Comparison of ENCODE assay signal across 1 cellular context in the genomic region with DNA sequence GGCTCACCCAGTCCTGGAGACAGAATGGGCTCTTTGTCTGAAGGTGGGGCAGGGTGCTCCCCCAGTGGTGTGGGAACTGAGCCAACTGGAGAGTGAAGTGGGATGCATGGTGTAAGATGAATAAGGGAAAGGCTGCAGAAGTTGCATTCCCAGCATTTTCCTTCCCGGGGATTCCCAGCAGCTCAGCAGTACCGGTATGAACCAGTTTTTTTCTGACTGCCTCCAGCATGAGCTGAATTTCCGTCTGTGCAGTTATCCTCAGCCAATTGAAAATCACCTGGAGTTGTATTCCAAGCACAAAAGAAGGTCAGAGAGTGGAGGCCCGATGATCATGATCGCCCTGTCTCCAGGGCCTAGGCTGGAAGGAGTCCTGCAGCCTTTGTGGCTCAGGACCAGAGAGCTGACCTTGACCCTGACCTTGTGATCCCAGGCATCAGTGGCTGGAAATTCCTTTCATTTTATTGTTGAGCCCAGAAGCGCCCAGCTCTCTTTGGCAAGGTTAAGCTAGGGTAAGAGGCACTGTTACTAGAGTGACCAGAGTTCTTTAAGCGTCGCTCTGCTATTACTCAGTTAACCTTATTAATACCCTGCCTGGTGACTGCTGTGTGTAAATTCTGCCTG.
TF ChIP-seq lines count a peak whose summit lies in the region.

No MANE protein-coding gene starts in this region.

TF ChIP-seq in HepG2, 621 proteins besides CTCF, POLR2A, EP300 and RAD21 (continued from another document and continues in another):
- TF ChIP-seq, protein P1, sequence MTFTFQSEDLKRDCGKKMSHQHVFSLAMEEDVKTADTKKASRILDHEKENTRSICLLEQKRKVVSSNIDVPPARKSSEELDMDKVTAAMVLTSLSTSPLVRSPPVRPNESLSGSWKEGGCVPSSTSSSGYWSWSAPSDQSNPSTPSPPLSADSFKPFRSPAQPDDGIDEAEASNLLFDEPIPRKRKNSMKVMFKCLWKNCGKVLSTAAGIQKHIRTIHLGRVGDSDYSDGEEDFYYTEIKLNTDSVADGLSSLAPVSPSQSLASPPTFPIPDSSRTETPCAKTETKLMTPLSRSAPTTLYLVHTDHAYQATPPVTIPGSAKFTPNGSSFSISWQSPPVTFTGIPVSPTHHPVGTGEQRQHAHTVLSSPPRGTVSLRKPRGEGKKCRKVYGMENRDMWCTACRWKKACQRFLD (CRISPR knock-in tag; IDR thresholded peaks at IDR 0.05; ENCODE audit: borderline replicate concordance), result no peak
- peak; percentile 44; the same call in 1 of the 2 replicates for TF ChIP-seq ZNF644 (CRISPR knock-in tag; IDR thresholded peaks at IDR 0.05; ENCODE audit: low read depth)
- TF ChIP-seq, protein P2, sequence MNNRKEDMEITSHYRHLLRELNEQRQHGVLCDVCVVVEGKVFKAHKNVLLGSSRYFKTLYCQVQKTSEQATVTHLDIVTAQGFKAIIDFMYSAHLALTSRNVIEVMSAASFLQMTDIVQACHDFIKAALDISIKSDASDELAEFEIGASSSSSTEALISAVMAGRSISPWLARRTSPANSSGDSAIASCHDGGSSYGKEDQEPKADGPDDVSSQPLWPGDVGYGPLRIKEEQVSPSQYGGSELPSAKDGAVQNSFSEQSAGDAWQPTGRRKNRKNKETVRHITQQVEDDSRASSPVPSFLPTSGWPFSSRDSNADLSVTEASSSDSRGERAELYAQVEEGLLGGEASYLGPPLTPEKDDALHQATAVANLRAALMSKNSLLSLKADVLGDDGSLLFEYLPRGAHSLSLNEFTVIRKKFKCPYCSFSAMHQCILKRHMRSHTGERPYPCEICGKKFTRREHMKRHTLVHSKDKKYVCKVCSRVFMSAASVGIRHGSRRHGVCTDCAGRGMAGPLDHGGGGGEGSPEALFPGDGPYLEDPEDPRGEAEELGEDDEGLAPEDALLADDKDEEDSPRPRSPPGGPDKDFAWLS (CRISPR knock-in tag; IDR thresholded peaks at IDR 0.05; ENCODE audit: borderline replicate concordance), result no peak
- no peak for TF ChIP-seq ZNF879 (CRISPR knock-in tag; IDR thresholded peaks at IDR 0.05)
- TF ChIP-seq KDM3A (CRISPR knock-in tag; IDR thresholded peaks at IDR 0.05; ENCODE audit: low read depth), result 0 out of 2 replicates have a peak, but pooled peaks have one; percentile 20
- TF ChIP-seq NCOA2 (CRISPR knock-in tag; IDR thresholded peaks at IDR 0.05), result no peak; the same call in 1 of the 2 replicates
- TF ChIP-seq MAFF (IDR thresholded peaks at IDR 0.05; ENCODE audit: low read depth, low read length), result 0 out of 2 replicates have a peak, but pooled peaks have one; percentile 26
- TF ChIP-seq THAP11 (CRISPR knock-in tag; IDR thresholded peaks at IDR 0.05), result peak; percentile 24; the same call in 1 of the 2 replicates
- TF ChIP-seq GZF1 (CRISPR knock-in tag; IDR thresholded peaks at IDR 0.05), result no peak
- TF ChIP-seq, protein P3, sequence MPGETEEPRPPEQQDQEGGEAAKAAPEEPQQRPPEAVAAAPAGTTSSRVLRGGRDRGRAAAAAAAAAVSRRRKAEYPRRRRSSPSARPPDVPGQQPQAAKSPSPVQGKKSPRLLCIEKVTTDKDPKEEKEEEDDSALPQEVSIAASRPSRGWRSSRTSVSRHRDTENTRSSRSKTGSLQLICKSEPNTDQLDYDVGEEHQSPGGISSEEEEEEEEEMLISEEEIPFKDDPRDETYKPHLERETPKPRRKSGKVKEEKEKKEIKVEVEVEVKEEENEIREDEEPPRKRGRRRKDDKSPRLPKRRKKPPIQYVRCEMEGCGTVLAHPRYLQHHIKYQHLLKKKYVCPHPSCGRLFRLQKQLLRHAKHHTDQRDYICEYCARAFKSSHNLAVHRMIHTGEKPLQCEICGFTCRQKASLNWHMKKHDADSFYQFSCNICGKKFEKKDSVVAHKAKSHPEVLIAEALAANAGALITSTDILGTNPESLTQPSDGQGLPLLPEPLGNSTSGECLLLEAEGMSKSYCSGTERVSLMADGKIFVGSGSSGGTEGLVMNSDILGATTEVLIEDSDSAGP (CRISPR knock-in tag; IDR thresholded peaks at IDR 0.05; ENCODE audit: borderline replicate concordance), result 0 out of 2 replicates have a peak, but pooled peaks have one; percentile 27
- TF ChIP-seq ESRRA (CRISPR knock-in tag; IDR thresholded peaks at IDR 0.05; ENCODE audit: low read depth), result 0 out of 2 replicates have a peak, but pooled peaks have one; percentile 75
- no peak for TF ChIP-seq ATRX (CRISPR knock-in tag; IDR thresholded peaks at IDR 0.05; ENCODE audit: borderline replicate concordance)
- TF ChIP-seq ZHX1 (CRISPR knock-in tag; IDR thresholded peaks at IDR 0.05; ENCODE audit: low read depth), result no peak
- TF ChIP-seq MTF1 (CRISPR knock-in tag; IDR thresholded peaks at IDR 0.05), result no peak
- TF ChIP-seq, protein P4, sequence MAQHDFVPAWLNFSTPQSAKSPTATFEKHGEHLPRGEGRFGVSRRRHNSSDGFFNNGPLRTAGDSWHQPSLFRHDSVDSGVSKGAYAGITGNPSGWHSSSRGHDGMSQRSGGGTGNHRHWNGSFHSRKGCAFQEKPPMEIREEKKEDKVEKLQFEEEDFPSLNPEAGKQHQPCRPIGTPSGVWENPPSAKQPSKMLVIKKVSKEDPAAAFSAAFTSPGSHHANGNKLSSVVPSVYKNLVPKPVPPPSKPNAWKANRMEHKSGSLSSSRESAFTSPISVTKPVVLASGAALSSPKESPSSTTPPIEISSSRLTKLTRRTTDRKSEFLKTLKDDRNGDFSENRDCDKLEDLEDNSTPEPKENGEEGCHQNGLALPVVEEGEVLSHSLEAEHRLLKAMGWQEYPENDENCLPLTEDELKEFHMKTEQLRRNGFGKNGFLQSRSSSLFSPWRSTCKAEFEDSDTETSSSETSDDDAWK (CRISPR knock-in tag; IDR thresholded peaks at IDR 0.05), result no peak
- no peak for TF ChIP-seq ZKSCAN1 (IDR thresholded peaks at IDR 0.05; ENCODE audit: low read length)
- no peak for TF ChIP-seq ZNF205 (CRISPR knock-in tag; IDR thresholded peaks at IDR 0.05)
- TF ChIP-seq YEATS4 (CRISPR knock-in tag; IDR thresholded peaks at IDR 0.05; ENCODE audit: borderline replicate concordance), result no peak
- TF ChIP-seq, protein P5, sequence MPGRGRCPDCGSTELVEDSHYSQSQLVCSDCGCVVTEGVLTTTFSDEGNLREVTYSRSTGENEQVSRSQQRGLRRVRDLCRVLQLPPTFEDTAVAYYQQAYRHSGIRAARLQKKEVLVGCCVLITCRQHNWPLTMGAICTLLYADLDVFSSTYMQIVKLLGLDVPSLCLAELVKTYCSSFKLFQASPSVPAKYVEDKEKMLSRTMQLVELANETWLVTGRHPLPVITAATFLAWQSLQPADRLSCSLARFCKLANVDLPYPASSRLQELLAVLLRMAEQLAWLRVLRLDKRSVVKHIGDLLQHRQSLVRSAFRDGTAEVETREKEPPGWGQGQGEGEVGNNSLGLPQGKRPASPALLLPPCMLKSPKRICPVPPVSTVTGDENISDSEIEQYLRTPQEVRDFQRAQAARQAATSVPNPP (CRISPR knock-in tag; IDR thresholded peaks at IDR 0.05), result no peak
- TF ChIP-seq NCOR1 (IDR thresholded peaks at IDR 0.05; ENCODE audit: borderline replicate concordance, low read length), result peak; percentile 78; the same call in 1 of the 2 replicates
- TF ChIP-seq RBM22 (optimal IDR thresholded peaks at IDR 0.05; ENCODE audit: low read length), result peak; percentile 34
- 0 out of 2 replicates have a peak, but pooled peaks have one; percentile 46 for TF ChIP-seq POLR2G (IDR thresholded peaks at IDR 0.05; ENCODE audit: low read depth, low read length)
- TF ChIP-seq RXRB (CRISPR knock-in tag; IDR thresholded peaks at IDR 0.05; ENCODE audit: borderline replicate concordance), result peak; percentile 49; the same call in 1 of the 2 replicates
- TF ChIP-seq KLF9 (CRISPR knock-in tag; IDR thresholded peaks at IDR 0.05; ENCODE audit: low read depth), result no peak
- TF ChIP-seq ETV5 (CRISPR knock-in tag; IDR thresholded peaks at IDR 0.05; ENCODE audit: borderline replicate concordance), result 0 out of 2 replicates have a peak, but pooled peaks have one; percentile 21
- no peak for TF ChIP-seq HNF1A (IDR thresholded peaks at IDR 0.05; ENCODE audit: low read depth)
- no peak for TF ChIP-seq HNF1A (CRISPR knock-in tag; IDR thresholded peaks at IDR 0.05; ENCODE audit: borderline replicate concordance)
- TF ChIP-seq, protein P6, sequence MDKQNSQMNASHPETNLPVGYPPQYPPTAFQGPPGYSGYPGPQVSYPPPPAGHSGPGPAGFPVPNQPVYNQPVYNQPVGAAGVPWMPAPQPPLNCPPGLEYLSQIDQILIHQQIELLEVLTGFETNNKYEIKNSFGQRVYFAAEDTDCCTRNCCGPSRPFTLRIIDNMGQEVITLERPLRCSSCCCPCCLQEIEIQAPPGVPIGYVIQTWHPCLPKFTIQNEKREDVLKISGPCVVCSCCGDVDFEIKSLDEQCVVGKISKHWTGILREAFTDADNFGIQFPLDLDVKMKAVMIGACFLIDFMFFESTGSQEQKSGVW (CRISPR knock-in tag; IDR thresholded peaks at IDR 0.05; ENCODE audit: borderline replicate concordance), result no peak
- no peak for TF ChIP-seq ZNF781 (CRISPR knock-in tag; IDR thresholded peaks at IDR 0.05; ENCODE audit: borderline replicate concordance, not compliant biosample characterization)
- TF ChIP-seq JDP2 (CRISPR knock-in tag; IDR thresholded peaks at IDR 0.05; ENCODE audit: borderline replicate concordance), result no peak
- TF ChIP-seq HINFP (CRISPR knock-in tag; IDR thresholded peaks at IDR 0.05; ENCODE audit: low read depth), result no peak
- TF ChIP-seq, protein P7, sequence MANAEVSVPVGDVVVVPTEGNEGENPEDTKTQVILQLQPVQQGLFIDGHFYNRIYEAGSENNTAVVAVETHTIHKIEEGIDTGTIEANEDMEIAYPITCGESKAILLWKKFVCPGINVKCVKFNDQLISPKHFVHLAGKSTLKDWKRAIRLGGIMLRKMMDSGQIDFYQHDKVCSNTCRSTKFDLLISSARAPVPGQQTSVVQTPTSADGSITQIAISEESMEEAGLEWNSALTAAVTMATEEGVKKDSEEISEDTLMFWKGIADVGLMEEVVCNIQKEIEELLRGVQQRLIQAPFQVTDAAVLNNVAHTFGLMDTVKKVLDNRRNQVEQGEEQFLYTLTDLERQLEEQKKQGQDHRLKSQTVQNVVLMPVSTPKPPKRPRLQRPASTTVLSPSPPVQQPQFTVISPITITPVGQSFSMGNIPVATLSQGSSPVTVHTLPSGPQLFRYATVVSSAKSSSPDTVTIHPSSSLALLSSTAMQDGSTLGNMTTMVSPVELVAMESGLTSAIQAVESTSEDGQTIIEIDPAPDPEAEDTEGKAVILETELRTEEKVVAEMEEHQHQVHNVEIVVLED (CRISPR knock-in tag; IDR thresholded peaks at IDR 0.05; ENCODE audit: borderline replicate concordance), result peak; percentile 49; the same call in 1 of the 2 replicates
- TF ChIP-seq SYNCRIP (IDR thresholded peaks at IDR 0.05; ENCODE audit: insufficient read depth, low read depth, low read length), result no peak
- TF ChIP-seq THYN1 (CRISPR knock-in tag; IDR thresholded peaks at IDR 0.05; ENCODE audit: borderline replicate concordance, low read depth), result no peak
